24 cellular contexts compared by ENCODE assay signal in the genomic region with DNA sequence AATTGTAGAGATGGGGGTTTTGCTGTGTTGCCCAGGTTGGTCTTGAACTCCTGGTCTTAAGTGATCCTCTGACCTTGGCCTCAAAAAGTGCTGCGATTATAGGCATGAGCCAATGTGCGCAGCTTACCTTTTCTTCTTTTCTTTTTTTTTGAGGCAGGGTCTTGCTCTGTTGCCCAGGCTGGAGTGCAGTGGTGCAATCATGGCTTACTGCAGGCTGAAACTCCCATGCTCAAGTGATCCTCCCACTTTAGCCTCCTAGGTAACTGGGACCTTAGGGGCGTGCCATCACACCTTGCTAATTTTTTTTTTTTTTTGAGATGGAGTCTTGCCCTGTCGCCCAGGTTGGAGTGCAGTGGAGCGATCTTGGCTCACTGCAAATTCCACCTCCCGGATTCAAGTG. TPM values are rescaled to one million over a fixed set of nuclear protein-coding genes. Genes with fewer than 3 reads are reported as not detected.
DNase-seq lines count a peak whose midpoint lies in the region; ATAC-seq, FAIRE-seq and TF ChIP-seq lines count a peak whose summit lies in the region.
"Had no signal": no experiment of that assay in that cellular context is flagged by ENCODE, and none has a peak within 500 bp of the region (broad histone marks: within the 10 kb centered on the region; RNA-seq: fewer than 3 reads in every experiment).

No MANE protein-coding gene starts in this region.

- 0 out of 2 replicates have a peak, but pooled peaks cover 3% of the 10 kb centered on the region for H3K9me3 Mint-ChIP-seq in WTC11
- H3K9me3 Mint-ChIP-seq in activated CD4-positive, alpha-beta T cell treated with anti-CD3 and anti-CD28 coated beads, Interleukin-2, amount 10 ng/mL, durations not matched to agents 24 days and 14 days, result no peaks in the 10 kb centered on the region
- H3K9me3 Mint-ChIP-seq: CD8-positive, alpha-beta T cell had no signal

- H3K4me3 Mint-ChIP-seq in WTC11, result no peak overlapping the region
- no peak overlapping the region for H3K4me3 Mint-ChIP-seq in activated CD4-positive, alpha-beta T cell treated with anti-CD3 and anti-CD28 coated beads, Interleukin-2, amount 10 ng/mL, durations not matched to agents 24 days and 14 days
- H3K4me3 Mint-ChIP-seq: B cell; CD4-positive, CD25-positive, alpha-beta regulatory T cell; CD8-positive, alpha-beta T cell had no signal

- in situ Hi-C loops in HepG2 (cut with HindIII; ENCODE audit: extremely low pct_ligation_motif_present, low pct_unique_long_range_greater_than_20kb), result no loop called here

- no peak overlapping the region for H3K4me2 ChIP-seq in HepG2 (ENCODE audit: low read depth, low read length)
- H3K4me2 ChIP-seq in trophoblast cell (ENCODE audit: low read length), result no peak overlapping the region
- H3K4me2 ChIP-seq: BLaER1 had no signal

- H2AK5ac ChIP-seq in trophoblast cell (ENCODE audit: low read length), result no peak overlapping the region

- no peaks in the 10 kb centered on the region for H3K27me3 Mint-ChIP-seq in WTC11 (ENCODE audit: low read depth)
- H3K27me3 Mint-ChIP-seq in activated CD4-positive, alpha-beta T cell treated with anti-CD3 and anti-CD28 coated beads, Interleukin-2, amount 10 ng/mL, durations not matched to agents 24 days and 14 days, result no peaks in the 10 kb centered on the region
- H3K27me3 Mint-ChIP-seq: B cell; CD4-positive, CD25-positive, alpha-beta regulatory T cell had no signal

- H2AFZ ChIP-seq in HepG2 (ENCODE audit: low read length) (no peak overlapping the region), trophoblast cell (ENCODE audit: insufficient read depth, low read length, poor library complexity) (no peak overlapping the region)
- H2AFZ ChIP-seq: GM23248 had no signal

- H3K27ac ChIP-seq in HepG2 (ENCODE audit: extremely low read length, insufficient read depth, low read length) (no peak overlapping the region), right lobe of liver (no peak overlapping the region), trophoblast cell (ENCODE audit: low read depth, low read length) (no peak overlapping the region)
- H3K27ac ChIP-seq: 22Rv1, BLaER1, C4-2B, GM23248 had no signal

- TF ChIP-seq CTCF in HepG2 (CRISPR knock-in tag; IDR thresholded peaks at IDR 0.05) (no peak), right lobe of liver (IDR thresholded peaks at IDR 0.05) (no peak), WTC11 (IDR thresholded peaks at IDR 0.05) (no peak)

- FAIRE-seq in HepG2 (lab: Jason Lieb, UNC), result no peak
- FAIRE-seq: A204.1, GM12878, GM18507, H1 had no signal

- H3K4ac ChIP-seq in trophoblast cell (ENCODE audit: low read depth, low read length), result peak overlapping the region; percentile 33

- no peak overlapping the region for H3K18ac ChIP-seq in trophoblast cell (ENCODE audit: low read length)

- no peaks in the 10 kb centered on the region for H4K20me1 ChIP-seq in HepG2 (ENCODE audit: insufficient read depth, low read length)

- TF ChIP-seq RAD21 in HepG2 (CRISPR knock-in tag; IDR thresholded peaks at IDR 0.05), result no peak

- no peaks in the 10 kb centered on the region for H3K9me3 ChIP-seq in HepG2 (ENCODE audit: low read length)
- H3K9me3 ChIP-seq in right lobe of liver, result no peaks in the 10 kb centered on the region
- no peaks in the 10 kb centered on the region for H3K9me3 ChIP-seq in trophoblast cell (ENCODE audit: insufficient read depth, low read depth, low read length)
- H3K9me3 ChIP-seq: BLaER1, Caco-2 had no signal

- H4K12ac ChIP-seq in trophoblast cell (ENCODE audit: low read depth, low read length), result no peak overlapping the region

- POLR2A ChIA-PET in HepG2 (lab: Yijun Ruan, JAX), result no interaction called here
- POLR2A ChIA-PET in WTC11 (lab: Charles Lee), result interaction anchor here (0.6 kb wide), 1 partner anchor 8 kb away, joined by 5 read pairs; no protein-coding TSS in a partner anchor

- no peak overlapping the region for H2BK120ac ChIP-seq in trophoblast cell (ENCODE audit: insufficient read depth, low read length, poor library complexity)

- BruUV-seq in HepG2 (replicated peaks; lab: Mats Ljungman, UMichigan), result no TSS peak

- intact Hi-C loops in HepG2 (cut with micrococcal nuclease; ENCODE audit: unreplicated experiment) (no loop called here), right lobe of liver (cut with DNase I) (no loop called here)
- intact Hi-C loops in activated CD4-positive, alpha-beta T cell treated with anti-CD3 and anti-CD28 coated beads, Interleukin-2, amount 10 ng/mL, durations not matched to agents 24 days and 14 days (cut with micrococcal nuclease), result no loop called here

- no peak for TF ChIP-seq POLR2A in HepG2 (IDR thresholded peaks at IDR 0.05; ENCODE audit: insufficient read depth in 1 of 2, low read depth in 2 of 2, low read length in 2 of 2)
- no peak for TF ChIP-seq POLR2A in right lobe of liver (IDR thresholded peaks at IDR 0.05)

- no peak for DNase-seq in HepG2 (ENCODE audit: low spot score)
- no peak for DNase-seq in right lobe of liver
- DNase-seq in WTC11 (ENCODE audit: low spot score), result no peak
- DNase-seq in trophoblast cell, result no peak
- DNase-seq in activated CD4-positive, alpha-beta T cell treated with anti-CD3 and anti-CD28 coated beads, Interleukin-2, amount 10 ng/mL, durations not matched to agents 24 days and 14 days, result no peak
- DNase-seq in T-helper 9 cell, result no peak
- DNase-seq: Caco-2; CD4-positive, CD25-positive, alpha-beta regulatory T cell; CD8-positive, alpha-beta T cell; DMS153; DND-41; EL; GDM1; GM23248; H7; HCEC 1CT had no signal

- H3K9ac ChIP-seq in HepG2 (ENCODE audit: insufficient read depth, low read depth, low read length) (no peak overlapping the region), trophoblast cell (ENCODE audit: low read length) (no peak overlapping the region)
- H3K9ac ChIP-seq: BLaER1, GM23248 had no signal

- no peak overlapping the region for H2BK5ac ChIP-seq in trophoblast cell (ENCODE audit: low read depth, low read length, poor library complexity)

- H3K4me1 ChIP-seq in HepG2 (ENCODE audit: insufficient read depth, low read length) (0 out of 2 replicates have a peak, but pooled peaks cover 7% of the 10 kb centered on the region), right lobe of liver (peaks cover 0 to 10% (median 3%) of the 10 kb centered on the region in 4 donors), trophoblast cell (ENCODE audit: control insufficient read depth in 1 of 2, insufficient read depth in 2 of 2, low read length in 2 of 2) (no peaks in the 10 kb centered on the region)

- no peak overlapping the region for H3K27ac Mint-ChIP-seq in WTC11
- H3K27ac Mint-ChIP-seq in activated CD4-positive, alpha-beta T cell treated with anti-CD3 and anti-CD28 coated beads, Interleukin-2, amount 10 ng/mL, durations not matched to agents 24 days and 14 days, result no peak overlapping the region
- H3K27ac Mint-ChIP-seq: B cell; CD4-positive, CD25-positive, alpha-beta regulatory T cell; CD8-positive, alpha-beta T cell had no signal

- peaks cover 78% of the 10 kb centered on the region for H3K79me2 ChIP-seq in HepG2 (ENCODE audit: insufficient read depth, low read length)
- H3K79me2 ChIP-seq in trophoblast cell (ENCODE audit: control insufficient read depth, insufficient read depth, low read length, poor library complexity), result peaks cover 14% of the 10 kb centered on the region

- H3K27me3 ChIP-seq in HepG2 (ENCODE audit: control insufficient read depth in 1 of 2, insufficient read depth in 2 of 2, low read length in 2 of 2) (no peaks in the 10 kb centered on the region), right lobe of liver (no peaks in the 10 kb centered on the region), trophoblast cell (ENCODE audit: insufficient read depth, low read length) (no peaks in the 10 kb centered on the region)
- H3K27me3 ChIP-seq: BLaER1 had no signal

- H3K4me3 ChIP-seq in HepG2 (replicated peaks in 1 of 3; ENCODE audit: insufficient read depth in 1 of 3, low read depth in 2 of 3, low read length in 3 of 3) (no peak overlapping the region), right lobe of liver (no peak overlapping the region), trophoblast cell (ENCODE audit: low read depth, low read length) (no peak overlapping the region)
- H3K4me3 ChIP-seq: BLaER1, GM12878, GM23248 had no signal

- TF ChIP-seq EP300 in HepG2 (IDR thresholded peaks at IDR 0.05; ENCODE audit: low read depth in 2 of 2, low read length in 2 of 2) (no peak), HepG2 (CRISPR knock-in tag; IDR thresholded peaks at IDR 0.05; ENCODE audit: borderline replicate concordance) (no peak)

- no peaks in the 10 kb centered on the region for H3K4me1 Mint-ChIP-seq in WTC11
- H3K4me1 Mint-ChIP-seq in activated CD4-positive, alpha-beta T cell treated with anti-CD3 and anti-CD28 coated beads, Interleukin-2, amount 10 ng/mL, durations not matched to agents 24 days and 14 days, result peaks cover 11% of the 10 kb centered on the region

- WGBS in HepG2 (ENCODE audit: low lambda C conversion rate), result 100% methylated on average over 6 of the region's 6 CpGs
- 94% methylated on average over 6 of the region's 6 CpGs for WGBS in right lobe of liver (ENCODE audit: insufficient coverage, low coverage, low lambda C conversion rate, missing lambda C conversion rate)
- no CpG with 5 or more reads among the region's 6 CpGs for WGBS in trophoblast cell (ENCODE audit: extremely low coverage, insufficient coverage, insufficient read length)

- H3K36me3 ChIP-seq in HepG2 (replicated peaks in 1 of 2; ENCODE audit: control insufficient read depth in 1 of 2, insufficient read depth in 2 of 2, low read length in 2 of 2) (no peaks in the 10 kb centered on the region), right lobe of liver (no peaks in the 10 kb centered on the region), trophoblast cell (ENCODE audit: control insufficient read depth in 1 of 2, insufficient read depth in 2 of 2, low read length in 2 of 2) (peaks cover 0 to 4% of the 10 kb centered on the region in 2 experiments)

- H3K23ac ChIP-seq in trophoblast cell (ENCODE audit: low read length), result no peak overlapping the region

- H4K8ac ChIP-seq in trophoblast cell (ENCODE audit: low read depth, low read length), result no peak overlapping the region

- ATAC-seq in HepG2 (no peak), right lobe of liver (no peak), WTC11 (no peak)
- ATAC-seq: CD8-positive, alpha-beta T cell; GM12878 had no signal

- CTCF ChIA-PET in HepG2 (lab: Yijun Ruan, JAX; ENCODE audit: low intra/inter-chr PET ratio, low total read pairs) (no interaction called here), WTC11 (lab: Charles Lee) (no interaction called here)

- H3K36me3 Mint-ChIP-seq in WTC11, result no peaks in the 10 kb centered on the region; the same call in 1 of the 2 replicates
- peaks cover 4% of the 10 kb centered on the region for H3K36me3 Mint-ChIP-seq in activated CD4-positive, alpha-beta T cell treated with anti-CD3 and anti-CD28 coated beads, Interleukin-2, amount 10 ng/mL, durations not matched to agents 24 days and 14 days (ENCODE audit: low read depth)

- no peak overlapping the region for H4K91ac ChIP-seq in trophoblast cell (ENCODE audit: low read depth, low read length)

- H2BK12ac ChIP-seq in trophoblast cell (ENCODE audit: low read length), result no peak overlapping the region

- H3K14ac ChIP-seq in trophoblast cell (ENCODE audit: low read length), result no peak overlapping the region

- no peaks in the 10 kb centered on the region for H3K79me1 ChIP-seq in trophoblast cell (ENCODE audit: low read length)

RNA-seq across cellular contexts. Expression of a gene that starts 13.0 kb away (rescaled TPM):
- 51.6 and 86.1 TPM in 2 replicates for total RNA-seq in HepG2 (2016; rRNA removed; fragmentation: Illumina TruSeq; extraction: Trizol)
- 26.8 and 28.0 TPM in 2 replicates for total RNA-seq in HepG2 (2016; cell fraction: cytosol; rRNA removed; fragmentation: Illumina TruSeq; extraction: Trizol; ENCODE audit: low read depth)
- total RNA-seq in HepG2 (2016; cell fraction: insoluble cytoplasmic fraction; rRNA removed; fragmentation: Illumina TruSeq; extraction: Trizol), result 48.1 and 85.0 TPM in 2 replicates
- total RNA-seq in HepG2 (2016; cell fraction: membrane; rRNA removed; fragmentation: Illumina TruSeq; extraction: Trizol), result 31.9 and 32.3 TPM in 2 replicates
- total RNA-seq in HepG2 (2016; cell fraction: nucleus; rRNA removed; fragmentation: Illumina TruSeq; extraction: Trizol), result 95.5 and 119 TPM in 2 replicates
- 72.7 and 90.4 TPM in 2 replicates for polyA plus RNA-seq in HepG2 (2011; rRNA removed)
- 23.6 and 43.4 TPM in 2 replicates for polyA plus RNA-seq in HepG2 (2011; cell fraction: cytosol; rRNA removed)
- 214 and 295 TPM in 2 replicates for polyA plus RNA-seq in HepG2 (2011; cell fraction: nucleus; rRNA removed)
- 89.9 and 108 TPM in 2 replicates for polyA plus RNA-seq in HepG2 (2012)
- 5.6 and 7.3 TPM in 2 replicates for polyA plus RNA-seq in HepG2 (2016; cell fraction: cytosol; fragmentation: Illumina TruSeq; extraction: Trizol; ENCODE audit: low read depth)
- 57.9 and 60.9 TPM in 2 replicates for polyA plus RNA-seq in HepG2 (2016; cell fraction: insoluble cytoplasmic fraction; fragmentation: Illumina TruSeq; extraction: Trizol; ENCODE audit: low read depth)
- 14.4 and 15.0 TPM in 2 replicates for polyA plus RNA-seq in HepG2 (2016; cell fraction: membrane; fragmentation: Illumina TruSeq; extraction: Trizol; ENCODE audit: low read depth)
- polyA plus RNA-seq in HepG2 (2016; cell fraction: nucleus; fragmentation: Illumina TruSeq; extraction: Trizol; ENCODE audit: insufficient read depth, low read depth), result 284 and 293 TPM in 2 replicates
- 15.4 and 24.6 TPM in 2 replicates for polyA minus RNA-seq in HepG2 (2011; rRNA and poly(A)+ RNA removed; ENCODE audit: low replicate concordance)
- 8.0 and 12.9 TPM in 2 replicates for polyA minus RNA-seq in HepG2 (2011; cell fraction: cytosol; rRNA and poly(A)+ RNA removed)
- polyA minus RNA-seq in HepG2 (2011; cell fraction: nucleus; rRNA and poly(A)+ RNA removed), result 74.5 and 93.7 TPM in 2 replicates
- total RNA-seq in right lobe of liver, result 10 to 100 TPM; 25.9 to 46.4 (median 32.9) TPM
- 115 to 122 TPM (median 118 TPM) in 3 replicates for total RNA-seq in WTC11 (2021)
- polyA plus RNA-seq in trophoblast cell (2013), result 52.8 and 55.6 TPM in 2 replicates
- 95.3 and 100 TPM in 2 replicates for total RNA-seq in activated CD4-positive, alpha-beta T cell treated with anti-CD3 and anti-CD28 coated beads, Interleukin-2, amount 10 ng/mL, durations not matched to agents 24 days and 14 days

RNA-seq across cellular contexts. Expression of a gene that starts 23.3 kb away (rescaled TPM):
- total RNA-seq in HepG2 (2016; rRNA removed; fragmentation: Illumina TruSeq; extraction: Trizol) (8.8 and 9.0 TPM in 2 replicates), right lobe of liver (10 to 100 TPM in 2 of 6 experiments, 1 to 10 TPM in 4; 5.4 to 14.2 (median 7.5) TPM), WTC11 (2021) (6.6 to 8.6 TPM (median 7.0 TPM) in 3 replicates)
- 4.7 and 7.5 TPM in 2 replicates for total RNA-seq in HepG2 (2016; cell fraction: cytosol; rRNA removed; fragmentation: Illumina TruSeq; extraction: Trizol; ENCODE audit: low read depth)
- 7.6 and 8.7 TPM in 2 replicates for total RNA-seq in HepG2 (2016; cell fraction: insoluble cytoplasmic fraction; rRNA removed; fragmentation: Illumina TruSeq; extraction: Trizol)
- total RNA-seq in HepG2 (2016; cell fraction: membrane; rRNA removed; fragmentation: Illumina TruSeq; extraction: Trizol), result 12.4 and 17.1 TPM in 2 replicates
- 4.0 and 4.2 TPM in 2 replicates for total RNA-seq in HepG2 (2016; cell fraction: nucleus; rRNA removed; fragmentation: Illumina TruSeq; extraction: Trizol)
- 4.6 and 7.0 TPM in 2 replicates for polyA plus RNA-seq in HepG2 (2011; rRNA removed)
- polyA plus RNA-seq in HepG2 (2011; cell fraction: cytosol; rRNA removed), result 4.9 and 7.2 TPM in 2 replicates
- 6.1 and 7.8 TPM in 2 replicates for polyA plus RNA-seq in HepG2 (2011; cell fraction: nucleus; rRNA removed)
- 3.0 and 6.0 TPM in 2 replicates for polyA plus RNA-seq in HepG2 (2012)
- polyA plus RNA-seq in HepG2 (2016; cell fraction: cytosol; fragmentation: Illumina TruSeq; extraction: Trizol; ENCODE audit: low read depth), result 8.3 and 11.7 TPM in 2 replicates
- 9.1 and 11.2 TPM in 2 replicates for polyA plus RNA-seq in HepG2 (2016; cell fraction: insoluble cytoplasmic fraction; fragmentation: Illumina TruSeq; extraction: Trizol; ENCODE audit: low read depth)
- 12.1 and 13.2 TPM in 2 replicates for polyA plus RNA-seq in HepG2 (2016; cell fraction: membrane; fragmentation: Illumina TruSeq; extraction: Trizol; ENCODE audit: low read depth)
- polyA plus RNA-seq in HepG2 (2016; cell fraction: nucleus; fragmentation: Illumina TruSeq; extraction: Trizol; ENCODE audit: insufficient read depth, low read depth), result 7.3 and 9.2 TPM in 2 replicates
- 9.7 and 15.4 TPM in 2 replicates for polyA minus RNA-seq in HepG2 (2011; rRNA and poly(A)+ RNA removed; ENCODE audit: low replicate concordance)
- 2.9 and 3.6 TPM in 2 replicates for polyA minus RNA-seq in HepG2 (2011; cell fraction: cytosol; rRNA and poly(A)+ RNA removed)
- polyA minus RNA-seq in HepG2 (2011; cell fraction: nucleus; rRNA and poly(A)+ RNA removed), result 3.0 and 3.9 TPM in 2 replicates
- 9.2 and 9.8 TPM in 2 replicates for polyA plus RNA-seq in trophoblast cell (2013)
- total RNA-seq in activated CD4-positive, alpha-beta T cell treated with anti-CD3 and anti-CD28 coated beads, Interleukin-2, amount 10 ng/mL, durations not matched to agents 24 days and 14 days, result 15.1 and 16.3 TPM in 2 replicates

RNA-seq across cellular contexts. Expression of a gene that starts 49.3 kb away (rescaled TPM):
- total RNA-seq in HepG2 (2016; rRNA removed; fragmentation: Illumina TruSeq; extraction: Trizol) (0.11 and 0.13 TPM in 2 replicates), right lobe of liver (1 to 10 TPM in 1 of 6 experiments, under 1 TPM in 5; 0.15 to 1.9 (median 0.50) TPM), WTC11 (2021) (5.1 to 6.2 TPM (median 5.6 TPM) in 3 replicates)
- total RNA-seq in HepG2 (2016; cell fraction: cytosol; rRNA removed; fragmentation: Illumina TruSeq; extraction: Trizol; ENCODE audit: low read depth), result not detected in 2 replicates
- 0.17 and 0.36 TPM in 2 replicates for total RNA-seq in HepG2 (2016; cell fraction: insoluble cytoplasmic fraction; rRNA removed; fragmentation: Illumina TruSeq; extraction: Trizol)
- 0.03 TPM in 1 of 2 replicates, not detected in the other for total RNA-seq in HepG2 (2016; cell fraction: membrane; rRNA removed; fragmentation: Illumina TruSeq; extraction: Trizol)
- total RNA-seq in HepG2 (2016; cell fraction: nucleus; rRNA removed; fragmentation: Illumina TruSeq; extraction: Trizol), result 0.28 and 0.37 TPM in 2 replicates
- 0.72 and 0.77 TPM in 2 replicates for polyA plus RNA-seq in HepG2 (2011; rRNA removed)
- polyA plus RNA-seq in HepG2 (2011; cell fraction: cytosol; rRNA removed), result 0.21 TPM in 2 replicates
- 2.3 and 3.4 TPM in 2 replicates for polyA plus RNA-seq in HepG2 (2011; cell fraction: nucleus; rRNA removed)
- polyA plus RNA-seq in HepG2 (2012), result 0.09 and 0.52 TPM in 2 replicates
- not detected in 2 replicates for polyA plus RNA-seq in HepG2 (2016; cell fraction: cytosol; fragmentation: Illumina TruSeq; extraction: Trizol; ENCODE audit: low read depth)
- polyA plus RNA-seq in HepG2 (2016; cell fraction: insoluble cytoplasmic fraction; fragmentation: Illumina TruSeq; extraction: Trizol; ENCODE audit: low read depth), result 0.11 TPM in 1 of 2 replicates, not detected in the other
- polyA plus RNA-seq in HepG2 (2016; cell fraction: membrane; fragmentation: Illumina TruSeq; extraction: Trizol; ENCODE audit: low read depth), result 0.17 TPM in 1 of 2 replicates, not detected in the other
- 1.2 and 1.4 TPM in 2 replicates for polyA plus RNA-seq in HepG2 (2016; cell fraction: nucleus; fragmentation: Illumina TruSeq; extraction: Trizol; ENCODE audit: insufficient read depth, low read depth)
- 2.0 and 186 TPM in 2 replicates for polyA minus RNA-seq in HepG2 (2011; rRNA and poly(A)+ RNA removed; ENCODE audit: low replicate concordance)
- polyA minus RNA-seq in HepG2 (2011; cell fraction: cytosol; rRNA and poly(A)+ RNA removed), result 1.5 and 3.4 TPM in 2 replicates
- 0.77 and 2.4 TPM in 2 replicates for polyA minus RNA-seq in HepG2 (2011; cell fraction: nucleus; rRNA and poly(A)+ RNA removed)
- 0.29 and 0.37 TPM in 2 replicates for polyA plus RNA-seq in trophoblast cell (2013)
- total RNA-seq in activated CD4-positive, alpha-beta T cell treated with anti-CD3 and anti-CD28 coated beads, Interleukin-2, amount 10 ng/mL, durations not matched to agents 24 days and 14 days, result 1.0 and 1.5 TPM in 2 replicates
